In genomic region chr1:33036526-33037503, GRCh38 we compare ENCODE assay signal across 8 cellular contexts. TPM values are rescaled to one million over a fixed set of nuclear protein-coding genes. Genes with fewer than 3 reads are reported as not detected.
A peak's percentile ranks its signal among the peaks of the same experiment; 100 is the strongest.
DNase-seq lines count a peak whose midpoint lies in the region; ATAC-seq lines count a peak whose summit lies in the region.

Gene AK2, minus strand, starts transcription at chr1:33036883. Its CDS starts 55 bp downstream, at chr1:33036828.

- H3K27ac Mint-ChIP-seq in dendritic cell treated with granulocyte-macrophage colony-stimulating factor and Interleukin-4, amounts not matched to agents 40 ng/mL and 50 ng/mL, for 4 days = peak within 1 kb of the TSS; percentile 93

- peaks cover 33% of the 10 kb centered on the region for H3K36me3 Mint-ChIP-seq in dendritic cell treated with granulocyte-macrophage colony-stimulating factor and Interleukin-4, amounts not matched to agents 40 ng/mL and 50 ng/mL, for 4 days (ENCODE audit: low read depth)

- peak; percentile 66 to 99 (median 93) for DNase-seq in C1 segment of cervical spinal cord (lab: John Stamatoyannopoulos, UW)
- DNase-seq in NCI-H748 treated with DMSO at 0.1 percent for 48 hours (lab: John Stamatoyannopoulos, UW) = peak; percentile 88
- DNase-seq in activated CD4-positive, alpha-beta T cell treated with anti-CD3 and anti-CD28 coated beads, Interleukin-2, amount 50 U/mL, for 24 hours (ENCODE audit: low read depth in 1 of 2, low spot score in 1 of 2) = peak; percentile 71 to 91
- peak; percentile 98 for DNase-seq in left lobe of liver (ENCODE audit: low spot score)
- peak; percentile 83 for DNase-seq in stimulated activated CD4-positive, alpha-beta T cell treated with anti-CD3 and anti-CD28 coated beads, Interleukin-2, amount 100 ng/mL, for 4 hours (ENCODE audit: low read depth)

- peak within 1 kb of the TSS; percentile 94 for H3K4me3 Mint-ChIP-seq in dendritic cell treated with granulocyte-macrophage colony-stimulating factor and Interleukin-4, amounts not matched to agents 40 ng/mL and 50 ng/mL, for 4 days

- intact Hi-C loops in dendritic cell treated with granulocyte-macrophage colony-stimulating factor and Interleukin-4, amounts not matched to agents 40 ng/mL and 50 ng/mL, for 4 days (cut with micrococcal nuclease) = loop anchor here (1.0 kb wide), 1 partner anchor 13 kb away; no protein-coding TSS in a partner anchor

- H3K9me3 Mint-ChIP-seq in dendritic cell treated with granulocyte-macrophage colony-stimulating factor and Interleukin-4, amounts not matched to agents 40 ng/mL and 50 ng/mL, for 4 days = no peaks in the 10 kb centered on the region

- peaks cover 77% of the 10 kb centered on the region for H3K4me1 Mint-ChIP-seq in dendritic cell treated with granulocyte-macrophage colony-stimulating factor and Interleukin-4, amounts not matched to agents 40 ng/mL and 50 ng/mL, for 4 days (ENCODE audit: low read depth)

- ATAC-seq in GM19372 (IDR thresholded peaks at IDR 0.05; ENCODE audit: low read depth, unreplicated experiment) = peak; percentile 98
- peak; percentile 90 for ATAC-seq in HG03558 (IDR thresholded peaks at IDR 0.05; ENCODE audit: extremely low read depth, unreplicated experiment)
- peak; percentile 99 for ATAC-seq in left lobe of liver

- no peaks in the 10 kb centered on the region for H3K27me3 Mint-ChIP-seq in dendritic cell treated with granulocyte-macrophage colony-stimulating factor and Interleukin-4, amounts not matched to agents 40 ng/mL and 50 ng/mL, for 4 days

RNA-seq across cellular contexts. Expression of gene AK2, which starts in this region (rescaled TPM):
- total RNA-seq in left lobe of liver = 120 TPM

Comparison
In these comparisons a context has a peak if more than half of its experiments do, and no peak if none do; other contexts are left out.
1. Peak in every context shown above with its lines: DNase-seq and ATAC-seq.